ENCODE assay signal across 8 cellular contexts in the genomic region with DNA sequence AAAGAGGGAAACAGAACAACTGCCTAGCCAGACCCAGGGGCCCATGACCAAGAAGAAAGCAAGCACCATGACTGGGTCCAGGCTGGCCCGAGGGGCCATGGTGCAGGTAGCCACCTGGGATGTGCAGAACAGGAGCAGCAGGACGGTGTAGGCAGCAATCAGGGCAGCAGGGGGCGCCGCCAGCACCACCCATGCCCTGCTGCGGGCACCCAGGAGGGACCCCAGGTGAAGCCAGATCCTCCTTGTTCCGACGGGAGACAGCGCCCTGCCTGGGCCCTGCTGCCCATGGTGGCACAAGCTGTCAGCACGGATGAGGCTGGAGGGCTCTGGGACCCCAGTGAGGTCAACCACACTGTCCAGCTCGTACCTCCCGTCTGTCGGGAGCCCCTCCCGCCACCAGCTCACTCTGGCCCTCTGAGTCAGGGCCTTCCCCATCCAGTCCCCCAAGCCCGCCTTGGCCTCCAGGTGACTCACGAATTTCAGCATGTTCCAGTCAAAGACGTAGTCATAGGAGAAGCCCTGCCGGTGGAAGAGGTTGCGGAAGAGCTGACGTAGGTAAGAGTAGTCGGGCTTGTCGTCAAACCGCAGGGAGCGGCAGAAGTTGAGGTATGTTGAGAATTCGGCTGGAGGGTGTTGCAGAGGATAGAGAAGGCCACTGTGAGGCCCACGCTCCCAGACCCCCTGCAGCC. TPM values are rescaled to one million over a fixed set of nuclear protein-coding genes. Genes with fewer than 3 reads are reported as not detected.
DNase-seq lines count a peak whose midpoint lies in the region; ATAC-seq lines count a peak whose summit lies in the region.

No MANE protein-coding gene starts in this region.

- H3K4me3 ChIP-seq in aorta (ENCODE audit: low read length in 2 of 2) = no peak overlapping the region

- H3K9me3 ChIP-seq in aorta (ENCODE audit: control insufficient read depth, low read length) = no peaks in the 10 kb centered on the region

- no peaks in the 10 kb centered on the region for H3K4me1 ChIP-seq in aorta (ENCODE audit: control insufficient read depth in 1 of 2, insufficient read depth in 2 of 2, low read length in 2 of 2)

- in situ Hi-C loops in Caki2 (cut with HindIII; ENCODE audit: low pct_unique_long_range_greater_than_20kb, low sequenced_read_pairs) = no loop called here

- H3K27ac ChIP-seq in aorta (ENCODE audit: low read depth in 1 of 2, low read length in 2 of 2) = no peak overlapping the region

- 84 to 86% methylated on average over 24 to 25 of the region's 25 CpGs for WGBS in aorta, 2 donors

- DNase-seq in Caki2 (ENCODE audit: low read depth) (peak; percentile 60), M059J (ENCODE audit: low read depth) (peak; percentile 75), left colon (peak in 1 of 2 donors; percentile 42), aorta (no peak)
- peak; percentile 46 for DNase-seq in activated naive CD4-positive, alpha-beta T cell treated with Interleukin-2 at 50 U/mL for 16 hours
- DNase-seq in NK-92 treated with Interleukin-12 subunit alpha and Interleukin-12 subunit beta, amount 100 ng/mL, for 24 hours (lab: John Stamatoyannopoulos, UW) = no peak

- peaks cover 3 to 33% of the 10 kb centered on the region in 2 donors for H3K36me3 ChIP-seq in aorta (ENCODE audit: control insufficient read depth in 1 of 2, insufficient read depth in 2 of 2, low read length in 1 of 2)

- no peaks in the 10 kb centered on the region for H3K27me3 ChIP-seq in aorta (ENCODE audit: control insufficient read depth in 1 of 2, insufficient read depth in 2 of 2, low read length in 1 of 2)

- peak; percentile 46 for ATAC-seq in left colon
- no peak for ATAC-seq in aorta (ENCODE audit: low FRiP score)
- ATAC-seq in HG02938 (IDR thresholded peaks at IDR 0.05; ENCODE audit: unreplicated experiment) = no peak
- ATAC-seq in HG03521 (IDR thresholded peaks at IDR 0.05; ENCODE audit: unreplicated experiment) = no peak

- intact Hi-C loops in left colon (cut with DNase I, micrococcal nuclease) (no loop called here), aorta (cut with DNase I) (no loop called here)

RNA-seq across cellular contexts. Expression of gene CSNK1E, which starts 18.8 kb away (rescaled TPM):
- 62.6 and 62.7 TPM in 2 replicates for total RNA-seq in Caki2 (2014; rRNA removed; shearing (Covaris generic); ENCODE audit: low replicate concordance)
- 67.0 and 99.4 TPM in 2 replicates for total RNA-seq in M059J (2014; rRNA removed; shearing (Covaris generic))
- total RNA-seq in left colon = 10 to 100 TPM; 76.5 to 90.4 TPM
- 100 to 1,000 TPM; 144 to 167 TPM for total RNA-seq in aorta
- polyA plus RNA-seq in aorta = 100 to 1,000 TPM in 1 of 2 donors, 10 to 100 TPM in 1; 37.4 to 160 TPM

RNA-seq across cellular contexts. Expression of gene TMEM184B, which starts 25.6 kb away (rescaled TPM):
- 31.2 and 46.9 TPM in 2 replicates for total RNA-seq in Caki2 (2014; rRNA removed; shearing (Covaris generic); ENCODE audit: low replicate concordance)
- total RNA-seq in M059J (2014; rRNA removed; shearing (Covaris generic)) = 51.0 and 90.7 TPM in 2 replicates
- total RNA-seq in left colon (10 to 100 TPM; 41.9 to 48.0 TPM), aorta (10 to 100 TPM; 96.3 to 96.9 TPM)
- 10 to 100 TPM; 17.2 to 46.8 TPM for polyA plus RNA-seq in aorta

Comparison
In these comparisons a context has a peak if more than half of its experiments do, and no peak if none do; other contexts are left out.
1. DNase-seq: peak in Caki2 (single experiment), M059J (single experiment) and activated naive CD4-positive, alpha-beta T cell treated with Interleukin-2 at 50 U/mL for 16 hours (single experiment); none in NK-92 treated with Interleukin-12 subunit alpha and Interleukin-12 subunit beta, amount 100 ng/mL, for 24 hours (single experiment) and aorta (0 of 2).